In genomic region chr9:130286072-130286770, GRCh38 we compare ENCODE assay signal across 23 cellular contexts. TPM values are rescaled to one million over a fixed set of nuclear protein-coding genes. Genes with fewer than 3 reads are reported as not detected.
"Had no signal": no experiment of that assay in that cellular context is flagged by ENCODE, and none has a peak within 500 bp of the region (broad histone marks: within the 10 kb centered on the region; RNA-seq: fewer than 3 reads in every experiment).

No MANE protein-coding gene starts in this region.

- H3K4me1 ChIP-seq: colonic mucosa had no signal

- H3K4me1 Mint-ChIP-seq: activated B cell treated with CpG ODN at 0.5 μM for 24 hours; activated CD4-positive, alpha-beta T cell treated with anti-CD3 and anti-CD28 coated beads, Interleukin-2, amount 10 ng/mL, durations not matched to agents 24 days and 14 days; activated naive CD8-positive, alpha-beta T cell treated with anti-CD3 and anti-CD28 coated beads, Interleukin-2, amount 50 U/mL, for 24 hours; naive thymus-derived CD8-positive, alpha-beta T cell; stimulated activated naive CD8-positive, alpha-beta T cell treated with anti-CD3 and anti-CD28 coated beads, Interleukin-15, amount 100 ng/mL, for 72 hours had no signal

- H3K36me3 ChIP-seq: colonic mucosa had no signal

- H3K36me3 Mint-ChIP-seq: brain; naive thymus-derived CD8-positive, alpha-beta T cell; type B pancreatic cell had no signal

- ATAC-seq: activated CD8-positive, alpha-beta T cell treated with anti-CD3 and anti-CD28 coated beads for 36 hours; activated naive CD8-positive, alpha-beta T cell treated with anti-CD3 and anti-CD28 coated beads, Interleukin-2, amount 50 U/mL, for 24 hours; left lobe of liver; naive thymus-derived CD8-positive, alpha-beta T cell; stimulated activated naive CD8-positive, alpha-beta T cell treated with anti-CD3 and anti-CD28 coated beads, Interleukin-15, amount 100 ng/mL, for 72 hours had no signal

- H3K4me3 Mint-ChIP-seq: activated B cell treated with CpG ODN at 0.5 μM for 24 hours; activated CD4-positive, alpha-beta T cell treated with anti-CD3 and anti-CD28 coated beads, Interleukin-2, amount 10 ng/mL, durations not matched to agents 24 days and 14 days; activated CD8-positive, alpha-beta T cell treated with anti-CD3 and anti-CD28 coated beads for 36 hours; activated naive CD8-positive, alpha-beta T cell treated with anti-CD3 and anti-CD28 coated beads, Interleukin-2, amount 50 U/mL, for 24 hours; brain; naive thymus-derived CD8-positive, alpha-beta T cell; stimulated activated naive CD8-positive, alpha-beta T cell treated with anti-CD3 and anti-CD28 coated beads, Interleukin-15, amount 100 ng/mL, for 72 hours; T-helper 2 cell treated with Interferon-gamma antibody and Interleukin-4, amounts not matched to agents 5 μg/mL and 100 μg/mL, for 36 hours; type B pancreatic cell had no signal

- H3K27ac Mint-ChIP-seq: activated B cell treated with CpG ODN at 0.5 μM for 24 hours; activated CD4-positive, alpha-beta T cell treated with anti-CD3 and anti-CD28 coated beads, Interleukin-2, amount 10 ng/mL, durations not matched to agents 24 days and 14 days; activated CD8-positive, alpha-beta T cell treated with anti-CD3 and anti-CD28 coated beads for 36 hours; activated naive CD8-positive, alpha-beta T cell treated with anti-CD3 and anti-CD28 coated beads, Interleukin-2, amount 50 U/mL, for 24 hours; activated T-helper 2 cell treated with anti-CD3 and anti-CD28 coated beads, Interferon-gamma antibody, Interleukin-2, Interleukin-4, amounts not matched to agents 10 μg/mL and 5 μg/mL and 100 μg/mL, durations not matched to agents 14 hours and 24 hours and 36 hours; T-helper 2 cell treated with Interferon-gamma antibody and Interleukin-4, amounts not matched to agents 5 μg/mL and 100 μg/mL, for 36 hours; type B pancreatic cell had no signal

- H3K9me3 Mint-ChIP-seq: activated B cell treated with CpG ODN at 0.5 μM for 24 hours; activated CD4-positive, alpha-beta T cell treated with anti-CD3 and anti-CD28 coated beads, Interleukin-2, amount 10 ng/mL, durations not matched to agents 24 days and 14 days; activated CD8-positive, alpha-beta T cell treated with anti-CD3 and anti-CD28 coated beads for 36 hours; activated naive CD8-positive, alpha-beta T cell treated with anti-CD3 and anti-CD28 coated beads, Interleukin-2, amount 50 U/mL, for 24 hours; activated T-helper 2 cell treated with anti-CD3 and anti-CD28 coated beads, Interferon-gamma antibody, Interleukin-2, Interleukin-4, amounts not matched to agents 10 μg/mL and 5 μg/mL and 100 μg/mL, durations not matched to agents 14 hours and 24 hours and 36 hours; brain; naive thymus-derived CD8-positive, alpha-beta T cell; stimulated activated naive CD8-positive, alpha-beta T cell treated with anti-CD3 and anti-CD28 coated beads, Interleukin-15, amount 100 ng/mL, for 72 hours; T-helper 2 cell treated with Interferon-gamma antibody and Interleukin-4, amounts not matched to agents 5 μg/mL and 100 μg/mL, for 36 hours; type B pancreatic cell had no signal

- H3K9me3 ChIP-seq: colonic mucosa had no signal

- DNase-seq: activated B cell treated with CpG ODN at 0.5 μM for 24 hours; activated CD4-positive, alpha-beta T cell treated with anti-CD3 and anti-CD28 coated beads, Interleukin-2, amount 10 ng/mL, durations not matched to agents 24 days and 14 days; activated CD8-positive, alpha-beta T cell treated with anti-CD3 and anti-CD28 coated beads for 36 hours; activated naive CD4-positive, alpha-beta T cell treated with Interleukin-2 at 50 U/mL for 16 hours; activated naive CD8-positive, alpha-beta T cell treated with anti-CD3 and anti-CD28 coated beads, Interleukin-2, amount 50 U/mL, for 24 hours; activated T-cell treated with anti-CD3 and anti-CD28 coated beads, Interleukin-2, amount 50 U/mL, for 1 hour; anterior cingulate cortex; central memory CD4-positive, alpha-beta T cell; colonic mucosa; hypothalamus; mesenchymal stem cell; small intestine; stimulated activated CD4-positive, alpha-beta T cell treated with anti-CD3 and anti-CD28 coated beads, Interleukin-15, amount 100 ng/mL, for 24 hours; stimulated activated CD4-positive, alpha-beta T cell treated with anti-CD3 and anti-CD28 coated beads, Interleukin-2, amount 100 ng/mL, for 48 hours; stimulated activated naive CD8-positive, alpha-beta T cell treated with anti-CD3 and anti-CD28 coated beads, Interleukin-15, amount 100 ng/mL, for 72 hours had no signal

- H3K27me3 ChIP-seq: colonic mucosa had no signal

- H3K4me3 ChIP-seq: colonic mucosa, SK-N-MC had no signal

- H3K27ac ChIP-seq: colonic mucosa, SK-N-MC had no signal

RNA-seq across cellular contexts. Expression of gene HMCN2, which starts 20.7 kb away (rescaled TPM):
- total RNA-seq: activated B cell treated with CpG ODN at 0.5 μM for 24 hours; activated CD4-positive, alpha-beta T cell treated with anti-CD3 and anti-CD28 coated beads, Interleukin-2, amount 10 ng/mL, durations not matched to agents 24 days and 14 days; activated CD8-positive, alpha-beta T cell treated with anti-CD3 and anti-CD28 coated beads for 36 hours; activated T-helper 2 cell treated with anti-CD3 and anti-CD28 coated beads, Interferon-gamma antibody, Interleukin-2, Interleukin-4, amounts not matched to agents 10 μg/mL and 5 μg/mL and 100 μg/mL, durations not matched to agents 14 hours and 24 hours and 36 hours; naive thymus-derived CD8-positive, alpha-beta T cell had no signal
- polyA plus RNA-seq: keratinocyte; naive thymus-derived CD8-positive, alpha-beta T cell had no signal
